In the genomic region with DNA sequence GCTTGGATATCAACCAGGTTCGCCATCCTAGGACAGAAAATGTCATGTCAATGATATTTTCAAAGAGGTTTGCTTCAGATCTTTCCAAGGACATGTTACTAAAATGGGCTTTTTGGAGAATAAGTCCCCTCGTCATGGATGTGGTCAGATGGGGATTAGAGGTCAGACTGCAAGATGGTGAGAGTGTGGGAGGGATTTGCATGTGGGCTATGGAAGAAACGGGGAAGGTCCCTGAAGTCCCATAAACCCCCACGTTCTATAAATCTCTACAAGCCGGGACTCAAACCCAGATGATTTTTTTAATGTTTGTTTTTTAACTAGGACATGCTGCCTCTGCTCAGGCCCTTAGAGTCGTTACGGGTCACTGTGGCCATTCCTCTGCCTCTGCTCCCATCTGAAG, we compare ENCODE assay signal across 16 cellular contexts. TPM values are rescaled to one million over a fixed set of nuclear protein-coding genes. Genes with fewer than 3 reads are reported as not detected.
DNase-seq lines count a peak whose midpoint lies in the region; ATAC-seq and TF ChIP-seq lines count a peak whose summit lies in the region.
"Had no signal": no experiment of that assay in that cellular context is flagged by ENCODE, and none has a peak within 500 bp of the region (broad histone marks: within the 10 kb centered on the region; RNA-seq: fewer than 3 reads in every experiment).

No MANE protein-coding gene starts in this region.

- no peak overlapping the region for H3K4me3 Mint-ChIP-seq in nephron
- H3K4me3 Mint-ChIP-seq: CD4-positive, alpha-beta T cell; HFFc6 had no signal

- no peak overlapping the region for H3K9ac ChIP-seq in BLaER1
- H3K9ac ChIP-seq in stomach smooth muscle (ENCODE audit: low read length in 2 of 2) = no peak overlapping the region

- peak overlapping the region; percentile 58 to 82 (median 76) for H3K27ac Mint-ChIP-seq in nephron
- H3K27ac Mint-ChIP-seq: CD4-positive, alpha-beta T cell; HFFc6 had no signal

- H3K4me3 ChIP-seq in BLaER1 (no peak overlapping the region), stomach smooth muscle (ENCODE audit: low read length in 2 of 2) (no peak overlapping the region), hepatocyte (no peak overlapping the region)

- no peaks in the 10 kb centered on the region for H3K9me2 ChIP-seq in hepatocyte (replicated peaks; ENCODE audit: insufficient read depth)

- H3K4me1 ChIP-seq in BLaER1 (0 out of 2 replicates have a peak, but pooled peaks cover 5% of the 10 kb centered on the region), stomach smooth muscle (ENCODE audit: control insufficient read depth, insufficient read depth, low read length) (peaks cover 28% of the 10 kb centered on the region), hepatocyte (ENCODE audit: insufficient read depth) (no peaks in the 10 kb centered on the region)

- no peaks in the 10 kb centered on the region for H3K27me3 ChIP-seq in BLaER1
- H3K27me3 ChIP-seq in stomach smooth muscle (ENCODE audit: control insufficient read depth in 1 of 2, insufficient read depth in 2 of 2, low read length in 2 of 2) = no peaks in the 10 kb centered on the region
- H3K27me3 ChIP-seq in hepatocyte = no peaks in the 10 kb centered on the region

- H3K4me1 Mint-ChIP-seq in nephron = peaks cover 47% of the 10 kb centered on the region

- H3K36me3 Mint-ChIP-seq in nephron (ENCODE audit: low read depth) = no peaks in the 10 kb centered on the region

- H3K27me3 Mint-ChIP-seq in nephron (ENCODE audit: low read depth) = peaks cover 13% of the 10 kb centered on the region
- H3K27me3 Mint-ChIP-seq: CD4-positive, alpha-beta T cell had no signal

- no peak overlapping the region for H3K27ac ChIP-seq in BLaER1
- H3K27ac ChIP-seq in stomach smooth muscle (ENCODE audit: low read length) = peak overlapping the region; percentile 18
- no peak overlapping the region for H3K27ac ChIP-seq in hepatocyte

- H2AFZ ChIP-seq in hepatocyte = no peak overlapping the region

- H3K79me2 ChIP-seq in hepatocyte = no peaks in the 10 kb centered on the region

- no peaks in the 10 kb centered on the region for H3K36me3 ChIP-seq in BLaER1
- H3K36me3 ChIP-seq in stomach smooth muscle (ENCODE audit: control insufficient read depth in 2 of 2, insufficient read depth in 2 of 2, low read length in 2 of 2) = no peaks in the 10 kb centered on the region
- H3K36me3 ChIP-seq in hepatocyte (replicated peaks; ENCODE audit: insufficient read depth, low read depth) = no peaks in the 10 kb centered on the region

- H4K20me1 ChIP-seq in BLaER1 = no peaks in the 10 kb centered on the region
- no peaks in the 10 kb centered on the region for H4K20me1 ChIP-seq in hepatocyte (ENCODE audit: insufficient read depth, poor library complexity, severe bottlenecking)

- no peak for ATAC-seq in HG03520 (IDR thresholded peaks at IDR 0.05; ENCODE audit: unreplicated experiment)

- TF ChIP-seq CTCF in nephron (IDR thresholded peaks at IDR 0.05; ENCODE audit: unreplicated experiment in 3 of 3) (no peak), hepatocyte (IDR thresholded peaks at IDR 0.05; ENCODE audit: poor library complexity) (no peak)

- H3K4me2 ChIP-seq in BLaER1 (0 out of 2 replicates have a peak overlapping the region, but pooled peaks have one; percentile 2), hepatocyte (no peak overlapping the region)

- WGBS in hepatocyte (ENCODE audit: low lambda C conversion rate, missing lambda C conversion rate) = 65% methylated on average over 7 of the region's 7 CpGs

- no peaks in the 10 kb centered on the region for H3K9me3 ChIP-seq in BLaER1
- H3K9me3 ChIP-seq in stomach smooth muscle (ENCODE audit: control insufficient read depth in 2 of 2, low read length in 2 of 2) = no peaks in the 10 kb centered on the region
- no peaks in the 10 kb centered on the region for H3K9me3 ChIP-seq in hepatocyte (ENCODE audit: low read depth)

- peak; percentile 12 for DNase-seq in ecto neural progenitor cell (ENCODE audit: low spot score)
- DNase-seq in hippocampal formation (lab: John Stamatoyannopoulos, UW) = no peak
- DNase-seq in hepatocyte (ENCODE audit: low spot score) = no peak
- DNase-seq: 8988T; AML-193; C1 segment of cervical spinal cord; Calu3; CD4-positive, alpha-beta T cell; DMS 273 treated with DMSO at 0.1 percent for 48 hours; HCEC 1CT; HFFc6 had no signal

- H3K9me3 Mint-ChIP-seq in nephron = no peaks in the 10 kb centered on the region
- H3K9me3 Mint-ChIP-seq: CD4-positive, alpha-beta T cell; HFFc6 had no signal

RNA-seq across cellular contexts. Expression of a gene that starts 37.7 kb away (rescaled TPM):
- total RNA-seq in hepatocyte = 190 and 232 TPM in 2 replicates
- 113 TPM in 2 replicates for polyA plus RNA-seq in hepatocyte
- total RNA-seq: CD4-positive, alpha-beta T cell; HT-29 had no signal
